ENCODE assay signal across 8 cellular contexts in the genomic region with DNA sequence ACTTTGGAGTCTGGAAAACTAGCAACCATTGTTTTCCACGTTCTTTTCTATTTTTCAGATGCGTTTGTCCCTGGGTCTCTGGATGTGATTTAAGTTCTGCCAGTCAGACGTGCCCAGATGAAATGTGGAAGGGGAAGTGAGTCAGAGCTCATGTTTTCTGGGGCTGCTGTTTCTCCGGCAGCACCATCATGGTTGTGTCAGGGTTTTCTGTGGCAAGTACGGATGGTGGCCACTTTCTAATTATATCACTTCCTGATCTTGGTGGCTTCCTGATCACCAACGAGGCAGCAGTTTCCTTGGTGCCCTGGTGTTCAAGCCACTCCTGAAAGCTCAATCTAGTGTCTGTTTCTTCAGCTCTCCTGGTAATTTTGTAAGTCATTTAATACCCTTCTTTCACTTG. TPM values are rescaled to one million over a fixed set of nuclear protein-coding genes. Genes with fewer than 3 reads are reported as not detected.
A peak's percentile ranks its signal among the peaks of the same experiment; 100 is the strongest.
DNase-seq lines count a peak whose midpoint lies in the region; ATAC-seq and TF ChIP-seq lines count a peak whose summit lies in the region.

No MANE protein-coding gene starts in this region.

- H3K27ac ChIP-seq in foreskin keratinocyte (no peak overlapping the region), uterus (peak overlapping the region in 1 of 2 donors; percentile 59)

- H3K9me3 ChIP-seq in uterus, result no peaks in the 10 kb centered on the region

- no peak overlapping the region for H3K4me3 ChIP-seq in uterus

- no peaks in the 10 kb centered on the region for H3K9me3 Mint-ChIP-seq in activated naive CD4-positive, alpha-beta T cell treated with anti-CD3 and anti-CD28 coated beads, Interleukin-2, amount 50 U/mL, for 72 hours

- H3K4me1 ChIP-seq in foreskin keratinocyte (peaks cover 12% of the 10 kb centered on the region), uterus (no peaks in the 10 kb centered on the region)

- peak; percentile 77 to 81 for ATAC-seq in activated naive CD4-positive, alpha-beta T cell treated with anti-CD3 and anti-CD28 coated beads, Interleukin-2, amount 50 U/mL, for 72 hours
- ATAC-seq in HG02981 (IDR thresholded peaks at IDR 0.05; ENCODE audit: unreplicated experiment) (peak; percentile 67), foreskin keratinocyte (peak; percentile 29)

- TF ChIP-seq CTCF in foreskin keratinocyte (conservative IDR thresholded peaks at IDR 0.05) (no peak), uterus (IDR thresholded peaks at IDR 0.05) (no peak)

- H3K36me3 Mint-ChIP-seq in activated naive CD4-positive, alpha-beta T cell treated with anti-CD3 and anti-CD28 coated beads, Interleukin-2, amount 50 U/mL, for 72 hours, result no peaks in the 10 kb centered on the region

- intact Hi-C loops in uterus (cut with DNase I; ENCODE audit: low total_unique reads), result no loop called here

- H3K36me3 ChIP-seq in uterus, result no peaks in the 10 kb centered on the region

- H3K27me3 ChIP-seq in foreskin keratinocyte (no peaks in the 10 kb centered on the region), uterus (no peaks in the 10 kb centered on the region)

- no peak for TF ChIP-seq POLR2A in uterus (IDR thresholded peaks at IDR 0.05)

- DNase-seq in activated naive CD4-positive, alpha-beta T cell treated with anti-CD3 and anti-CD28 coated beads, Interleukin-2, amount 50 U/mL, for 72 hours (ENCODE audit: low spot score in 2 of 2), result peak; percentile 30 to 56
- DNase-seq in activated naive CD4-positive, alpha-beta T cell treated with anti-CD3 and anti-CD28 coated beads, Interleukin-2, amount 50 U/mL, for 16 hours, result no peak
- DNase-seq in SIG-M5 (lab: John Stamatoyannopoulos, UW) (peak; percentile 74), foreskin keratinocyte (peak; percentile 23 to 58), uterus (no peak), H4 (ENCODE audit: low spot score) (no peak)
- DNase-seq in stimulated activated CD8-positive, alpha-beta memory T cell treated with anti-CD3 and anti-CD28 coated beads, Interleukin-15, amount 100 ng/mL, for 48 hours (ENCODE audit: low read depth in 2 of 2), result peak; percentile 15 to 21

- peak overlapping the region; percentile 59 to 72 for H3K27ac Mint-ChIP-seq in activated naive CD4-positive, alpha-beta T cell treated with anti-CD3 and anti-CD28 coated beads, Interleukin-2, amount 50 U/mL, for 72 hours

RNA-seq across cellular contexts. Expression of a gene that starts 31.4 kb away (rescaled TPM):
- 1 to 10 TPM in 1 of 2 donors, under 1 TPM in 1; 0.16 to 3.1 TPM for total RNA-seq in activated naive CD4-positive, alpha-beta T cell treated with anti-CD3 and anti-CD28 coated beads, Interleukin-2, amount 50 U/mL, for 72 hours
- 0.49 and 0.78 TPM in 2 replicates for total RNA-seq in foreskin keratinocyte
- 0.01 and 0.12 TPM in 2 replicates for polyA plus RNA-seq in foreskin keratinocyte
- total RNA-seq in uterus, result 1 to 10 TPM in 2 of 4 donors, not detected in 2; 1.2 to 1.4 TPM
- not detected in 2 replicates for total RNA-seq in H4 (2014; rRNA removed; shearing (Covaris generic))

Comparison
In these comparisons a context has a peak if more than half of its experiments do, and no peak if none do; other contexts are left out.
1. DNase-seq: peak in activated naive CD4-positive, alpha-beta T cell treated with anti-CD3 and anti-CD28 coated beads, Interleukin-2, amount 50 U/mL, for 72 hours (2 of 2), SIG-M5 (single experiment), foreskin keratinocyte (2 of 2) and stimulated activated CD8-positive, alpha-beta memory T cell treated with anti-CD3 and anti-CD28 coated beads, Interleukin-15, amount 100 ng/mL, for 48 hours (2 of 2); none in activated naive CD4-positive, alpha-beta T cell treated with anti-CD3 and anti-CD28 coated beads, Interleukin-2, amount 50 U/mL, for 16 hours (single experiment), uterus (0 of 2) and H4 (single experiment).
2. ATAC-seq: peak in every context shown above with its lines; median percentile 79 in activated naive CD4-positive, alpha-beta T cell treated with anti-CD3 and anti-CD28 coated beads, Interleukin-2, amount 50 U/mL, for 72 hours; 67 in HG02981; 29 in foreskin keratinocyte.